Comparison of ENCODE assay signal across 8 cellular contexts in genomic region chr17:3964203-3965122, GRCh38. TPM values are rescaled to one million over a fixed set of nuclear protein-coding genes. Genes with fewer than 3 reads are reported as not detected.
A peak's percentile ranks its signal among the peaks of the same experiment; 100 is the strongest.
DNase-seq lines count a peak whose midpoint lies in the region; ATAC-seq and TF ChIP-seq lines count a peak whose summit lies in the region.

TSS of gene ATP2A3 (minus strand) at chr17:3964437. CDS start at chr17:3964291, 146 bp downstream.

- H3K4me3 Mint-ChIP-seq in activated naive CD4-positive, alpha-beta T cell treated with anti-CD3 and anti-CD28 coated beads, Interleukin-2, amount 10 ng/mL, durations not matched to agents 7 days and 5 days: peak within 1 kb of the TSS; percentile 90

- H3K27me3 Mint-ChIP-seq in activated naive CD4-positive, alpha-beta T cell treated with anti-CD3 and anti-CD28 coated beads, Interleukin-2, amount 10 ng/mL, durations not matched to agents 7 days and 5 days: peaks cover 21% of the 10 kb centered on the region

- in situ Hi-C loops in GM13976 (cut with MboI; ENCODE audit: low sequenced_read_pairs, unreplicated experiment): no loop called here

- DNase-seq in GM13976 (ENCODE audit: low spot score) (peak; percentile 93), SJCRH30 (no peak), hepatocyte (ENCODE audit: low spot score) (peak; percentile 45), SW480 (ENCODE audit: low spot score) (no peak), NCI-H524 (lab: John Stamatoyannopoulos, UW) (no peak)
- peak; percentile 84 for DNase-seq in activated naive CD4-positive, alpha-beta T cell treated with anti-CD3 and anti-CD28 coated beads, Interleukin-2, amount 10 ng/mL, durations not matched to agents 7 days and 5 days
- DNase-seq in stimulated activated CD4-positive, alpha-beta T cell treated with anti-CD3 and anti-CD28 coated beads, Interleukin-15, amount 100 ng/mL, for 24 hours: peak; percentile 81

- H3K27ac ChIP-seq in SJCRH30 (peak within 1 kb of the TSS; percentile 28), hepatocyte (peak within 1 kb of the TSS; percentile 51)

- H3K36me3 ChIP-seq in SJCRH30 (no peaks in the 10 kb centered on the region), hepatocyte (replicated peaks; ENCODE audit: insufficient read depth, low read depth) (no peaks in the 10 kb centered on the region)

- peak within 1 kb of the TSS; percentile 89 for H3K4me2 ChIP-seq in hepatocyte

- WGBS in hepatocyte (ENCODE audit: low lambda C conversion rate, missing lambda C conversion rate): 3% methylated on average over 25 of the region's 92 CpGs

- peaks cover 54% of the 10 kb centered on the region for H3K4me1 Mint-ChIP-seq in activated naive CD4-positive, alpha-beta T cell treated with anti-CD3 and anti-CD28 coated beads, Interleukin-2, amount 10 ng/mL, durations not matched to agents 7 days and 5 days

- no peaks in the 10 kb centered on the region for H3K27me3 ChIP-seq in SJCRH30
- peaks cover 30% of the 10 kb centered on the region for H3K27me3 ChIP-seq in hepatocyte

- no peaks in the 10 kb centered on the region for H3K9me3 Mint-ChIP-seq in activated naive CD4-positive, alpha-beta T cell treated with anti-CD3 and anti-CD28 coated beads, Interleukin-2, amount 10 ng/mL, durations not matched to agents 7 days and 5 days

- peaks cover 33% of the 10 kb centered on the region for H3K4me1 ChIP-seq in SJCRH30
- H3K4me1 ChIP-seq in hepatocyte (ENCODE audit: insufficient read depth): peaks cover 17% of the 10 kb centered on the region

- ATAC-seq in HG02678 (IDR thresholded peaks at IDR 0.05; ENCODE audit: unreplicated experiment): peak; percentile 44

- no peaks in the 10 kb centered on the region for H3K9me3 ChIP-seq in SJCRH30 (replicated peaks)
- no peaks in the 10 kb centered on the region for H3K9me3 ChIP-seq in hepatocyte (ENCODE audit: low read depth)

- no peaks in the 10 kb centered on the region for H3K9me2 ChIP-seq in hepatocyte (replicated peaks; ENCODE audit: insufficient read depth)

- no peaks in the 10 kb centered on the region for H4K20me1 ChIP-seq in hepatocyte (ENCODE audit: insufficient read depth, poor library complexity, severe bottlenecking)

- H3K27ac Mint-ChIP-seq in activated naive CD4-positive, alpha-beta T cell treated with anti-CD3 and anti-CD28 coated beads, Interleukin-2, amount 10 ng/mL, durations not matched to agents 7 days and 5 days: peak within 1 kb of the TSS; percentile 98

- no peak for TF ChIP-seq CTCF in GM13976 (IDR thresholded peaks at IDR 0.05; ENCODE audit: borderline replicate concordance, control extremely low read depth, extremely low read depth, insufficient read depth, missing control alignments)
- TF ChIP-seq CTCF in hepatocyte (IDR thresholded peaks at IDR 0.05; ENCODE audit: poor library complexity): no peak

- H3K4me3 ChIP-seq in SJCRH30: peak within 1 kb of the TSS; percentile 38
- H3K4me3 ChIP-seq in hepatocyte: peak within 1 kb of the TSS; percentile 33

- peaks cover 28% of the 10 kb centered on the region for H3K36me3 Mint-ChIP-seq in activated naive CD4-positive, alpha-beta T cell treated with anti-CD3 and anti-CD28 coated beads, Interleukin-2, amount 10 ng/mL, durations not matched to agents 7 days and 5 days

- H2AFZ ChIP-seq in hepatocyte: peak within 1 kb of the TSS; percentile 46

- no peaks in the 10 kb centered on the region for H3K79me2 ChIP-seq in hepatocyte

- CTCF ChIA-PET in activated naive CD4-positive, alpha-beta T cell treated with anti-CD3 and anti-CD28 coated beads, Interleukin-2, amount 10 ng/mL, durations not matched to agents 7 days and 5 days (lab: Charles Lee): interaction anchor here (0.9 to 1.6 kb wide), 7 partner anchors 14 to 110 kb away, joined by 3 to 10 read pairs (median 5); no protein-coding TSS in a partner anchor

RNA-seq across cellular contexts. Expression of gene ATP2A3, which starts in this region (rescaled TPM):
- 1.9 and 2.0 TPM in 2 replicates for total RNA-seq in SJCRH30 (2014; rRNA removed; shearing (Covaris generic))
- 2.4 and 4.1 TPM in 2 replicates for total RNA-seq in hepatocyte
- 2.2 and 4.5 TPM in 2 replicates for polyA plus RNA-seq in hepatocyte

Comparison
In these comparisons a context has a peak if more than half of its experiments do, and no peak if none do; other contexts are left out.
1. DNase-seq: peak in GM13976 (single experiment), activated naive CD4-positive, alpha-beta T cell treated with anti-CD3 and anti-CD28 coated beads, Interleukin-2, amount 10 ng/mL, durations not matched to agents 7 days and 5 days (single experiment), hepatocyte (single experiment) and stimulated activated CD4-positive, alpha-beta T cell treated with anti-CD3 and anti-CD28 coated beads, Interleukin-15, amount 100 ng/mL, for 24 hours (single experiment); none in SJCRH30 (0 of 2), SW480 (single experiment) and NCI-H524 (0 of 2).